Comparison of ENCODE assay signal across 1 cellular context in the genomic region with DNA sequence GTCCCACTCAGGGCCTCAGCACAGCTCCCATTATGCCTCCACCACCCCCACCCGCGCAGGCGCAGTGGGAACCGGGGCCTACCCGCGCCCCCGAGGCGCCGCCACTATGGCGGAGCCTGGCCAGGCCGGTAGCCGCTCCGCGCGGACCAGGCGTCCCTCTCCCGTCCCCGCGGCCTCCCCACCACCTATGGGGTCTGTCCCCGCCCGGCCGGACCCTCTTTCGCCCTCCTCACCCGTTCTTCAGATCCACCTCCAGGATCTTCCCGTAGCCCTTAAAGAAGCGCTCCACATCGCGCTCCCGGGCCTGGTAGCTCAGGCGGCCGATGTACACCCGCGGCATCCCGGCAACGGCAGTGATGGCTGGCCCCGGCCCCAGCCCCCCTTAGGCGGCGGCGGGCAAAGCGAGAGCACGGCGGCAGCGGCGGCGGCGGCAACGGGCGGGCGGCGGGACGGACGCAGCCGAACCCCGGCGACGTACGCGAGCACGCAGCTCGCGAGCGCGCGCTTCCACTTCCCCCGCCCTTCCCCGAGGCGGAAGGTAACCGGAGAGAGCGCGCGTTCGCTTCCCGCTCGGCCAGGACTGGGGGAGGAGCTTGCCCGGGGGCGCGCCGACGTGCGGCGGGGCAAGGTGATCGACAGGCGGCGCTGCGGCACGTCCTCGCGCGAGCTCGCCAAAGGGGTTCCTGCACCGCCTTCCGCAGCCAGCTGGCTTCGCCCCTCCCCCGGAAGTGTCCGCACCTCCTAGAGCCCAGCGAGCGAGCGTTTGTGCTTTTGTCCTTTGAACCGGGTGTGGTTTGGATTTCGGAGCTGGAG.
TF ChIP-seq lines count a peak whose summit lies in the region.

A gene (minus strand): TSS at position 488 of the 813 bp plus-strand sequence. CDS start 148 bp downstream, at position 340.

TF ChIP-seq in HepG2, 621 proteins besides CTCF, POLR2A, EP300 and RAD21 (continued from another document and continues in another):
- TF ChIP-seq, protein P1, sequence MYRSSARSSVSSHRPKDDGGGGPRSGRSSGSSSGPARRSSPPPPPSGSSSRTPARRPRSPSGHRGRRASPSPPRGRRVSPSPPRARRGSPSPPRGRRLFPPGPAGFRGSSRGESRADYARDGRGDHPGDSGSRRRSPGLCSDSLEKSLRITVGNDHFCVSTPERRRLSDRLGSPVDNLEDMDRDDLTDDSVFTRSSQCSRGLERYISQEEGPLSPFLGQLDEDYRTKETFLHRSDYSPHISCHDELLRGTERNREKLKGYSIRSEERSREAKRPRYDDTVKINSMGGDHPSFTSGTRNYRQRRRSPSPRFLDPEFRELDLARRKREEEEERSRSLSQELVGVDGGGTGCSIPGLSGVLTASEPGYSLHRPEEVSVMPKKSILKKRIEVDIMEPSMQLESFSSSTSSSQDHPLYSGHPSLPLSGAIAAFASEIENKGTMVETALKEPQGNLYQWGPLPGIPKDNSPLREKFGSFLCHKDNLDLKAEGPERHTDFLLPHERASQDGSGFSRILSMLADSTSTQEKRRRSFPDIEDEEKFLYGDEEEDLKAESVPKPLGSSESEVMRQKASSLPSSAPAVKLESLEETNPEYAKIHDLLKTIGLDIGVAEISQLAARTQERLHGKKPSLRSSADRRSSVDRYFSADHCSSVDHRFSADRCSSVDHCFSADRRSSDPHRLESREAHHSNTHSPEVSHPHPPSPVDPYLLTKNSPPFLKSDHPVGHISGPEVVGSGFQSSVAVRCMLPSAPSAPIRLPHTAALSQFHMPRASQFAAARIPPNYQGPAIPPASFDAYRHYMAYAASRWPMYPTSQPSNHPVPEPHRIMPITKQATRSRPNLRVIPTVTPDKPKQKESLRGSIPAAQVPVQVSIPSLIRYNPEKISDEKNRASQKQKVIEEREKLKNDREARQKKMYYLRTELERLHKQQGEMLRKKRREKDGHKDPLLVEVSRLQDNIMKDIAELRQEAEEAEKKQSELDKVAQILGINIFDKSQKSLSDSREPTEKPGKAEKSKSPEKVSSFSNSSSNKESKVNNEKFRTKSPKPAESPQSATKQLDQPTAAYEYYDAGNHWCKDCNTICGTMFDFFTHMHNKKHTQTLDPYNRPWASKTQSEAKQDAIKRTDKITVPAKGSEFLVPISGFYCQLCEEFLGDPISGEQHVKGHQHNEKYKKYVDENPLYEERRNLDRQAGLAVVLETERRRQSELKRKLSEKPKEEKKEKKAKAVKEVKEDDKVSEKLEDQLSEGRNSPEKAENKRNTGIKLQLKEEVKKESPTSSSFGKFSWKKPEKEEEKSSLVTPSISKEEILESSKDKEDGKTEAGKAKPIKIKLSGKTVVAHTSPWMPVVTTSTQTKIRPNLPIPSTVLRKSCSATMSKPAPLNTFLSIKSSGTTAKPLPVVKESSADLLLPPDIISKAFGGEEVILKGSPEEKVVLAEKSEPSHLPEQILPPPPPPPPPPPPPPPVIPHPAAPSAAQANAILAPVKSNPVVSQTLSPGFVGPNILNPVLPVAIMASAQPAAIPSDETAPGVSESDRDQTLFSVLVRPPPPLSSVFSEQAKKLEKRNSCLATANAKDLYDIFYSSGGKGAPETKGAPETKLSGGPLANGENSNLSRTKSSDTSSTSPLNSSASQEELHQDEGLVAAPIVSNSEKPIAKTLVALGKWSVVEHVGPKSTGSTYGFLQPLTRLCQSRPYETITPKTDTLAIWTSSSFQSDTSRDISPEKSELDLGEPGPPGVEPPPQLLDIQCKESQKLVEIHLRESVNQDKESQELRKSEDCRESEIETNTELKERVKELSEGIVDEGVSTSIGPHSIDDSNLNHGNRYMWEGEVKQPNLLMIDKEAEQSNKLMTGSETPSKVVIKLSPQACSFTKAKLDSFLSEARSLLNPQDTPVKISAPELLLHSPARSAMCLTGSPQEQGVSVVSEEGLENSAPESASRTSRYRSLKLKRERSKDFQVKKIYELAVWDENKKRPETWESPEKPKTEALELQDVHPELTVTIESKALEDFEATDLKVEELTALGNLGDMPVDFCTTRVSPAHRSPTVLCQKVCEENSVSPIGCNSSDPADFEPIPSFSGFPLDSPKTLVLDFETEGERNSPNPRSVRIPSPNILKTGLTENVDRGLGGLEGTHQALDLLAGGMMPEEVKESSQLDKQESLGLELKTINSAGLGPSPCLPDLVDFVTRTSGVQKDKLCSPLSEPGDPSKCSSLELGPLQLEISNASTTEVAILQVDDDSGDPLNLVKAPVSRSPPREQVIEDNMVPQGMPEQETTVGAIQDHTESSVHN (CRISPR knock-in tag; IDR thresholded peaks at IDR 0.05): no peak
- TF ChIP-seq SOX6 (IDR thresholded peaks at IDR 0.05) (no peak), SOX6 (CRISPR knock-in tag; IDR thresholded peaks at IDR 0.05) (peak; percentile 81), MXD4 (CRISPR knock-in tag; IDR thresholded peaks at IDR 0.05) (no peak; the same call in 1 of the 2 replicates), ZFP36L2 (CRISPR knock-in tag; IDR thresholded peaks at IDR 0.05) (no peak), ZC3H13 (CRISPR knock-in tag; IDR thresholded peaks at IDR 0.05) (peak; percentile 79), EED (CRISPR knock-in tag; IDR thresholded peaks at IDR 0.05) (peak; percentile 73), POLR2AphosphoS2 (IDR thresholded peaks at IDR 0.05; ENCODE audit: low read depth, low read length) (no peak; the same call in 1 of the 2 replicates), EZH2 (conservative IDR thresholded peaks at IDR 0.05; ENCODE audit: low read depth, low read length) (no peak), ZNF34 (CRISPR knock-in tag; IDR thresholded peaks at IDR 0.05; ENCODE audit: borderline replicate concordance) (peak; percentile 58; the same call in 1 of the 2 replicates), MIXL1 (CRISPR knock-in tag; IDR thresholded peaks at IDR 0.05) (peak; percentile 61), FOXP1 (IDR thresholded peaks at IDR 0.05) (no peak), FOXP1 (CRISPR knock-in tag; IDR thresholded peaks at IDR 0.05) (peak; percentile 25; the same call in 1 of the 2 replicates), KMT2B (CRISPR knock-in tag; IDR thresholded peaks at IDR 0.05) (peak; percentile 86), TOE1 (CRISPR knock-in tag; IDR thresholded peaks at IDR 0.05) (no peak)
- TF ChIP-seq, protein P2, sequence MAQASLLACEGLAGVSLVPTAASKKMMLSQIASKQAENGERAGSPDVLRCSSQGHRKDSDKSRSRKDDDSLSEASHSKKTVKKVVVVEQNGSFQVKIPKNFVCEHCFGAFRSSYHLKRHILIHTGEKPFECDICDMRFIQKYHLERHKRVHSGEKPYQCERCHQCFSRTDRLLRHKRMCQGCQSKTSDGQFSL (CRISPR knock-in tag; IDR thresholded peaks at IDR 0.05): no peak; the same call in 1 of the 2 replicates
- TF ChIP-seq, protein P3, sequence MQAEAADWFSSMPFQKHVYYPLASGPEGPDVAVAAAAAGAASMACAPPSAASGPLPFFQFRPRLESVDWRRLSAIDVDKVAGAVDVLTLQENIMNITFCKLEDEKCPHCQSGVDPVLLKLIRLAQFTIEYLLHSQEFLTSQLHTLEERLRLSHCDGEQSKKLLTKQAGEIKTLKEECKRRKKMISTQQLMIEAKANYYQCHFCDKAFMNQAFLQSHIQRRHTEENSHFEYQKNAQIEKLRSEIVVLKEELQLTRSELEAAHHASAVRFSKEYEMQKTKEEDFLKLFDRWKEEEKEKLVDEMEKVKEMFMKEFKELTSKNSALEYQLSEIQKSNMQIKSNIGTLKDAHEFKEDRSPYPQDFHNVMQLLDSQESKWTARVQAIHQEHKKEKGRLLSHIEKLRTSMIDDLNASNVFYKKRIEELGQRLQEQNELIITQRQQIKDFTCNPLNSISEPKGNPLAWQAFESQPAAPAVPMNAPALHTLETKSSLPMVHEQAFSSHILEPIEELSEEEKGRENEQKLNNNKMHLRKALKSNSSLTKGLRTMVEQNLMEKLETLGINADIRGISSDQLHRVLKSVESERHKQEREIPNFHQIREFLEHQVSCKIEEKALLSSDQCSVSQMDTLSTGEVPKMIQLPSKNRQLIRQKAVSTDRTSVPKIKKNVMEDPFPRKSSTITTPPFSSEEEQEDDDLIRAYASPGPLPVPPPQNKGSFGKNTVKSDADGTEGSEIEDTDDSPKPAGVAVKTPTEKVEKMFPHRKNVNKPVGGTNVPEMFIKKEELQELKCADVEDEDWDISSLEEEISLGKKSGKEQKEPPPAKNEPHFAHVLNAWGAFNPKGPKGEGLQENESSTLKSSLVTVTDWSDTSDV (CRISPR knock-in tag; IDR thresholded peaks at IDR 0.05): no peak
- TF ChIP-seq, protein P4, sequence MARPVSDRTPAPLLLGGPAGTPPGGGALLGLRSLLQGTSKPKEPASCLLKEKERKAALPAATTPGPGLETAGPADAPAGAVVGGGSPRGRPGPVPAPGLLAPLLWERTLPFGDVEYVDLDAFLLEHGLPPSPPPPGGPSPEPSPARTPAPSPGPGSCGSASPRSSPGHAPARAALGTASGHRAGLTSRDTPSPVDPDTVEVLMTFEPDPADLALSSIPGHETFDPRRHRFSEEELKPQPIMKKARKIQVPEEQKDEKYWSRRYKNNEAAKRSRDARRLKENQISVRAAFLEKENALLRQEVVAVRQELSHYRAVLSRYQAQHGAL (CRISPR knock-in tag; IDR thresholded peaks at IDR 0.05; ENCODE audit: not compliant biosample characterization): no peak
- TF ChIP-seq, protein P5, sequence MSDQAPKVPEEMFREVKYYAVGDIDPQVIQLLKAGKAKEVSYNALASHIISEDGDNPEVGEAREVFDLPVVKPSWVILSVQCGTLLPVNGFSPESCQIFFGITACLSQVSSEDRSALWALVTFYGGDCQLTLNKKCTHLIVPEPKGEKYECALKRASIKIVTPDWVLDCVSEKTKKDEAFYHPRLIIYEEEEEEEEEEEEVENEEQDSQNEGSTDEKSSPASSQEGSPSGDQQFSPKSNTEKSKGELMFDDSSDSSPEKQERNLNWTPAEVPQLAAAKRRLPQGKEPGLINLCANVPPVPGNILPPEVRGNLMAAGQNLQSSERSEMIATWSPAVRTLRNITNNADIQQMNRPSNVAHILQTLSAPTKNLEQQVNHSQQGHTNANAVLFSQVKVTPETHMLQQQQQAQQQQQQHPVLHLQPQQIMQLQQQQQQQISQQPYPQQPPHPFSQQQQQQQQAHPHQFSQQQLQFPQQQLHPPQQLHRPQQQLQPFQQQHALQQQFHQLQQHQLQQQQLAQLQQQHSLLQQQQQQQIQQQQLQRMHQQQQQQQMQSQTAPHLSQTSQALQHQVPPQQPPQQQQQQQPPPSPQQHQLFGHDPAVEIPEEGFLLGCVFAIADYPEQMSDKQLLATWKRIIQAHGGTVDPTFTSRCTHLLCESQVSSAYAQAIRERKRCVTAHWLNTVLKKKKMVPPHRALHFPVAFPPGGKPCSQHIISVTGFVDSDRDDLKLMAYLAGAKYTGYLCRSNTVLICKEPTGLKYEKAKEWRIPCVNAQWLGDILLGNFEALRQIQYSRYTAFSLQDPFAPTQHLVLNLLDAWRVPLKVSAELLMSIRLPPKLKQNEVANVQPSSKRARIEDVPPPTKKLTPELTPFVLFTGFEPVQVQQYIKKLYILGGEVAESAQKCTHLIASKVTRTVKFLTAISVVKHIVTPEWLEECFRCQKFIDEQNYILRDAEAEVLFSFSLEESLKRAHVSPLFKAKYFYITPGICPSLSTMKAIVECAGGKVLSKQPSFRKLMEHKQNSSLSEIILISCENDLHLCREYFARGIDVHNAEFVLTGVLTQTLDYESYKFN (CRISPR knock-in tag; conservative IDR thresholded peaks at IDR 0.05): peak; percentile 86
- TF ChIP-seq, protein P6, sequence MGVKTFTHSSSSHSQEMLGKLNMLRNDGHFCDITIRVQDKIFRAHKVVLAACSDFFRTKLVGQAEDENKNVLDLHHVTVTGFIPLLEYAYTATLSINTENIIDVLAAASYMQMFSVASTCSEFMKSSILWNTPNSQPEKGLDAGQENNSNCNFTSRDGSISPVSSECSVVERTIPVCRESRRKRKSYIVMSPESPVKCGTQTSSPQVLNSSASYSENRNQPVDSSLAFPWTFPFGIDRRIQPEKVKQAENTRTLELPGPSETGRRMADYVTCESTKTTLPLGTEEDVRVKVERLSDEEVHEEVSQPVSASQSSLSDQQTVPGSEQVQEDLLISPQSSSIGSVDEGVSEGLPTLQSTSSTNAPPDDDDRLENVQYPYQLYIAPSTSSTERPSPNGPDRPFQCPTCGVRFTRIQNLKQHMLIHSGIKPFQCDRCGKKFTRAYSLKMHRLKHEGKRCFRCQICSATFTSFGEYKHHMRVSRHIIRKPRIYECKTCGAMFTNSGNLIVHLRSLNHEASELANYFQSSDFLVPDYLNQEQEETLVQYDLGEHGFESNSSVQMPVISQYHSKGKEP (CRISPR knock-in tag; IDR thresholded peaks at IDR 0.05): 0 out of 2 replicates have a peak, but pooled peaks have one; percentile 30
- TF ChIP-seq, protein P7, sequence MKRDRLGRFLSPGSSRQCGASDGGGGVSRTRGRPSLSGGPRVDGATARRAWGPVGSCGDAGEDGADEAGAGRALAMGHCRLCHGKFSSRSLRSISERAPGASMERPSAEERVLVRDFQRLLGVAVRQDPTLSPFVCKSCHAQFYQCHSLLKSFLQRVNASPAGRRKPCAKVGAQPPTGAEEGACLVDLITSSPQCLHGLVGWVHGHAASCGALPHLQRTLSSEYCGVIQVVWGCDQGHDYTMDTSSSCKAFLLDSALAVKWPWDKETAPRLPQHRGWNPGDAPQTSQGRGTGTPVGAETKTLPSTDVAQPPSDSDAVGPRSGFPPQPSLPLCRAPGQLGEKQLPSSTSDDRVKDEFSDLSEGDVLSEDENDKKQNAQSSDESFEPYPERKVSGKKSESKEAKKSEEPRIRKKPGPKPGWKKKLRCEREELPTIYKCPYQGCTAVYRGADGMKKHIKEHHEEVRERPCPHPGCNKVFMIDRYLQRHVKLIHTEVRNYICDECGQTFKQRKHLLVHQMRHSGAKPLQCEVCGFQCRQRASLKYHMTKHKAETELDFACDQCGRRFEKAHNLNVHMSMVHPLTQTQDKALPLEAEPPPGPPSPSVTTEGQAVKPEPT (CRISPR knock-in tag; IDR thresholded peaks at IDR 0.05; ENCODE audit: low read depth): no peak
- TF ChIP-seq, protein P8, sequence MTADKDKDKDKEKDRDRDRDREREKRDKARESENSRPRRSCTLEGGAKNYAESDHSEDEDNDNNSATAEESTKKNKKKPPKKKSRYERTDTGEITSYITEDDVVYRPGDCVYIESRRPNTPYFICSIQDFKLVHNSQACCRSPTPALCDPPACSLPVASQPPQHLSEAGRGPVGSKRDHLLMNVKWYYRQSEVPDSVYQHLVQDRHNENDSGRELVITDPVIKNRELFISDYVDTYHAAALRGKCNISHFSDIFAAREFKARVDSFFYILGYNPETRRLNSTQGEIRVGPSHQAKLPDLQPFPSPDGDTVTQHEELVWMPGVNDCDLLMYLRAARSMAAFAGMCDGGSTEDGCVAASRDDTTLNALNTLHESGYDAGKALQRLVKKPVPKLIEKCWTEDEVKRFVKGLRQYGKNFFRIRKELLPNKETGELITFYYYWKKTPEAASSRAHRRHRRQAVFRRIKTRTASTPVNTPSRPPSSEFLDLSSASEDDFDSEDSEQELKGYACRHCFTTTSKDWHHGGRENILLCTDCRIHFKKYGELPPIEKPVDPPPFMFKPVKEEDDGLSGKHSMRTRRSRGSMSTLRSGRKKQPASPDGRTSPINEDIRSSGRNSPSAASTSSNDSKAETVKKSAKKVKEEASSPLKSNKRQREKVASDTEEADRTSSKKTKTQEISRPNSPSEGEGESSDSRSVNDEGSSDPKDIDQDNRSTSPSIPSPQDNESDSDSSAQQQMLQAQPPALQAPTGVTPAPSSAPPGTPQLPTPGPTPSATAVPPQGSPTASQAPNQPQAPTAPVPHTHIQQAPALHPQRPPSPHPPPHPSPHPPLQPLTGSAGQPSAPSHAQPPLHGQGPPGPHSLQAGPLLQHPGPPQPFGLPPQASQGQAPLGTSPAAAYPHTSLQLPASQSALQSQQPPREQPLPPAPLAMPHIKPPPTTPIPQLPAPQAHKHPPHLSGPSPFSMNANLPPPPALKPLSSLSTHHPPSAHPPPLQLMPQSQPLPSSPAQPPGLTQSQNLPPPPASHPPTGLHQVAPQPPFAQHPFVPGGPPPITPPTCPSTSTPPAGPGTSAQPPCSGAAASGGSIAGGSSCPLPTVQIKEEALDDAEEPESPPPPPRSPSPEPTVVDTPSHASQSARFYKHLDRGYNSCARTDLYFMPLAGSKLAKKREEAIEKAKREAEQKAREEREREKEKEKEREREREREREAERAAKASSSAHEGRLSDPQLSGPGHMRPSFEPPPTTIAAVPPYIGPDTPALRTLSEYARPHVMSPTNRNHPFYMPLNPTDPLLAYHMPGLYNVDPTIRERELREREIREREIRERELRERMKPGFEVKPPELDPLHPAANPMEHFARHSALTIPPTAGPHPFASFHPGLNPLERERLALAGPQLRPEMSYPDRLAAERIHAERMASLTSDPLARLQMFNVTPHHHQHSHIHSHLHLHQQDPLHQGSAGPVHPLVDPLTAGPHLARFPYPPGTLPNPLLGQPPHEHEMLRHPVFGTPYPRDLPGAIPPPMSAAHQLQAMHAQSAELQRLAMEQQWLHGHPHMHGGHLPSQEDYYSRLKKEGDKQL (CRISPR knock-in tag; IDR thresholded peaks at IDR 0.05; ENCODE audit: low read depth): no peak
